15 cellular contexts compared by ENCODE assay signal in the genomic region with DNA sequence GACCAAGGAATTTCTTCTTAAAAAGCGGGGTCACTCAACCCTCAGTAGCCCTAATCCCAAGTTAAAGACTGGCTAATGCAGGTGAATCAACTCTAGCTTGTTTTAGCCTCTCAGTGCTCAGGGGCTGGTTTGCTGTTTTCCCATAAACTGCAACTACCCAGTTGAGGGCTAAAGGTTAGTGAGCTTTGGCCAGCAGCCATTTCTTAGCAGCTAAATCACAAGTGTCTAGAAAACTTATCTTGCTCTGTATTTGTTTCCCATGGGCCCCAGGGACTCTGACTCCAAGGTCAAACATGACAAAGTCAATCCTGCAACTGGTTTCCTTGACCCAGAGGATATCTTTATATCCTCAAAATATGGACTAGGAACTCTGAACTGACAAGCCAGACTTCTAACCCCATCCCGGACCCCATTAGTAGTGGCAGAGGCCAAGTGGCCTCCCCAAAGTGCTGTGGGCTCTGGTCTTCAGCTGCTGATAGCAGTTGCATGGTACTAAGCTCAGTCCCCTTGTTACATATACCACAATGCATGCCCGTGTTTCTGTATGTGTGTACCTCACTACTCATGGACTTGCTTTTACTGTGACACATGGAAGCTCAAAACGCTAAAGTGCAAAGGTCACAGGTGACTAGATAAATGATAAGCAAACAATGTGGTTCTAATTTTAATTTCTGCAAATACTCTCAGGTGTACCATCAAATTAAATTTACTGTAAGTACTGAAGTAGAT.
DNase-seq lines count a peak whose midpoint lies in the region; ATAC-seq, FAIRE-seq and TF ChIP-seq lines count a peak whose summit lies in the region.
"Had no signal": no experiment of that assay in that cellular context is flagged by ENCODE, and none has a peak within 500 bp of the region (broad histone marks: within the 10 kb centered on the region; RNA-seq: fewer than 3 reads in every experiment).

No MANE protein-coding gene starts in this region.

- TF ChIP-seq RAD21 in HepG2 (CRISPR knock-in tag; IDR thresholded peaks at IDR 0.05), result no peak

- FAIRE-seq in HepG2 (lab: Jason Lieb, UNC) (no peak), small intestine (lab: Jason Lieb, UNC) (no peak)

- no peaks in the 10 kb centered on the region for H3K79me2 ChIP-seq in HepG2 (ENCODE audit: insufficient read depth, low read length)

- H3K27ac ChIP-seq in HepG2 (ENCODE audit: extremely low read length, insufficient read depth, low read length), result no peak overlapping the region
- peak overlapping the region in 1 of 2 donors; percentile 22 for H3K27ac ChIP-seq in small intestine (ENCODE audit: low read depth in 1 of 2, low read length in 1 of 2)
- H3K27ac ChIP-seq in CD4-positive, alpha-beta T cell (ENCODE audit: low read depth, low read length), result no peak overlapping the region
- H3K27ac ChIP-seq: suprapubic skin had no signal

- CTCF ChIA-PET in HepG2 (lab: Yijun Ruan, JAX; ENCODE audit: low intra/inter-chr PET ratio, low total read pairs), result no interaction called here
- CTCF ChIA-PET in activated CD4-positive, alpha-beta T cell treated with anti-CD3 and anti-CD28 coated beads for 36 hours (lab: Charles Lee), result interaction anchor here (0.6 kb wide), 1 partner anchor 18 kb away, joined by 3 read pairs; no protein-coding TSS in a partner anchor
- CTCF ChIA-PET in CD4-positive, alpha-beta T cell (lab: Charles Lee), result no interaction called here

- no peak overlapping the region for H2AFZ ChIP-seq in HepG2 (ENCODE audit: low read length)

- H3K9me3 ChIP-seq in HepG2 (ENCODE audit: low read length) (no peaks in the 10 kb centered on the region), small intestine (ENCODE audit: control insufficient read depth, low read depth) (no peaks in the 10 kb centered on the region)
- no peaks in the 10 kb centered on the region for H3K9me3 ChIP-seq in CD4-positive, alpha-beta T cell (ENCODE audit: control insufficient read depth, low read length)
- H3K9me3 ChIP-seq: suprapubic skin had no signal

- H3K4me3 Mint-ChIP-seq in activated CD4-positive, alpha-beta T cell treated with anti-CD3 and anti-CD28 coated beads for 36 hours, result no peak overlapping the region
- no peak overlapping the region for H3K4me3 Mint-ChIP-seq in CD4-positive, alpha-beta T cell

- H3K9ac ChIP-seq in HepG2 (ENCODE audit: insufficient read depth, low read depth, low read length), result no peak overlapping the region

- no peak overlapping the region for H3K27ac Mint-ChIP-seq in activated CD4-positive, alpha-beta T cell treated with anti-CD3 and anti-CD28 coated beads for 36 hours
- no peak overlapping the region for H3K27ac Mint-ChIP-seq in CD4-positive, alpha-beta T cell

- H3K36me3 Mint-ChIP-seq in activated CD4-positive, alpha-beta T cell treated with anti-CD3 and anti-CD28 coated beads for 36 hours (ENCODE audit: low read depth), result no peaks in the 10 kb centered on the region
- no peaks in the 10 kb centered on the region for H3K36me3 Mint-ChIP-seq in CD4-positive, alpha-beta T cell (ENCODE audit: low read depth)

- 0% methylated on average over 4 of the region's 4 CpGs for WGBS in HepG2 (ENCODE audit: low lambda C conversion rate)
- WGBS in small intestine, 3 donors, result 13 to 42% (median 32%) methylated on average over 4 of the region's 4 CpGs

- no TSS peak for BruUV-seq in HepG2 (replicated peaks; lab: Mats Ljungman, UMichigan)

- TF ChIP-seq EP300 in HepG2 (IDR thresholded peaks at IDR 0.05; ENCODE audit: low read depth in 2 of 2, low read length in 2 of 2), result no peak
- no peak for TF ChIP-seq EP300 in HepG2 (CRISPR knock-in tag; IDR thresholded peaks at IDR 0.05; ENCODE audit: borderline replicate concordance)

- peaks cover 2% of the 10 kb centered on the region for H3K9me3 Mint-ChIP-seq in activated CD4-positive, alpha-beta T cell treated with anti-CD3 and anti-CD28 coated beads for 36 hours (ENCODE audit: low read depth)
- no peaks in the 10 kb centered on the region for H3K9me3 Mint-ChIP-seq in CD4-positive, alpha-beta T cell

- TF ChIP-seq CTCF in LNCaP clone FGC (IDR thresholded peaks at IDR 0.05; ENCODE audit: control insufficient read depth, extremely low read depth, insufficient read depth) (no peak), fibroblast of pulmonary artery (IDR thresholded peaks at IDR 0.05; ENCODE audit: low read length, missing control alignments) (no peak), HepG2 (CRISPR knock-in tag; IDR thresholded peaks at IDR 0.05) (no peak)
- TF ChIP-seq CTCF in CD4-positive, alpha-beta T cell (IDR thresholded peaks at IDR 0.05), result no peak

- POLR2A ChIA-PET in HepG2 (lab: Yijun Ruan, JAX), result no interaction called here
- POLR2A ChIA-PET in activated CD4-positive, alpha-beta T cell treated with anti-CD3 and anti-CD28 coated beads for 36 hours (lab: Charles Lee), result no interaction called here
- POLR2A ChIA-PET in CD4-positive, alpha-beta T cell (lab: Charles Lee), result no interaction called here

- peak; percentile 48 for ATAC-seq in HepG2
- ATAC-seq in activated CD4-positive, alpha-beta T cell treated with anti-CD3 and anti-CD28 coated beads for 36 hours, result no peak
- no peak for ATAC-seq in CD4-positive, alpha-beta T cell (ENCODE audit: poor library complexity)
- ATAC-seq: activated CD4-positive, CD25-positive, alpha-beta regulatory T cell treated with anti-CD3 and anti-CD28 coated beads, Interleukin-2, amount 50 U/mL, for 24 hours had no signal

- no peaks in the 10 kb centered on the region for H3K4me1 Mint-ChIP-seq in activated CD4-positive, alpha-beta T cell treated with anti-CD3 and anti-CD28 coated beads for 36 hours
- H3K4me1 Mint-ChIP-seq in CD4-positive, alpha-beta T cell (ENCODE audit: low read depth), result no peaks in the 10 kb centered on the region

- in situ Hi-C loops in HepG2 (cut with HindIII; ENCODE audit: extremely low pct_ligation_motif_present, low pct_unique_long_range_greater_than_20kb), result no loop called here

- peak overlapping the region; percentile 13; the same call in 1 of the 2 replicates for H3K4me2 ChIP-seq in HepG2 (ENCODE audit: low read depth, low read length)

- TF ChIP-seq POLR2A in HepG2 (IDR thresholded peaks at IDR 0.05; ENCODE audit: insufficient read depth in 1 of 2, low read depth in 2 of 2, low read length in 2 of 2), result no peak

- no peaks in the 10 kb centered on the region for H4K20me1 ChIP-seq in HepG2 (ENCODE audit: insufficient read depth, low read length)

- H3K4me1 ChIP-seq in HepG2 (ENCODE audit: insufficient read depth, low read length) (peaks cover 11% of the 10 kb centered on the region), small intestine (ENCODE audit: control insufficient read depth in 2 of 2, insufficient read depth in 1 of 2, low read depth in 1 of 2, low read length in 1 of 2) (peaks cover 0 to 2% of the 10 kb centered on the region in 2 donors)

- no peak overlapping the region for H3K4me3 ChIP-seq in LNCaP clone FGC (ENCODE audit: low read depth, low read length)
- no peak overlapping the region for H3K4me3 ChIP-seq in fibroblast of pulmonary artery (replicated peaks; ENCODE audit: low read depth, low read length)
- H3K4me3 ChIP-seq in HepG2 (replicated peaks in 1 of 3; ENCODE audit: insufficient read depth in 1 of 3, low read depth in 2 of 3, low read length in 3 of 3), result no peak overlapping the region
- H3K4me3 ChIP-seq in small intestine (ENCODE audit: low read depth in 1 of 2, low read length in 2 of 2), result no peak overlapping the region
- H3K4me3 ChIP-seq: suprapubic skin had no signal

- H3K27me3 Mint-ChIP-seq in activated CD4-positive, alpha-beta T cell treated with anti-CD3 and anti-CD28 coated beads for 36 hours, result no peaks in the 10 kb centered on the region
- H3K27me3 Mint-ChIP-seq in CD4-positive, alpha-beta T cell, result no peaks in the 10 kb centered on the region

- intact Hi-C loops in HepG2 (cut with micrococcal nuclease; ENCODE audit: unreplicated experiment), result no loop called here
- intact Hi-C loops in activated CD4-positive, alpha-beta T cell treated with anti-CD3 and anti-CD28 coated beads for 36 hours (cut with DNase I, micrococcal nuclease), result no loop called here
- intact Hi-C loops in CD4-positive, alpha-beta T cell (cut with DNase I, micrococcal nuclease), result no loop called here

- H3K27me3 ChIP-seq in HepG2 (ENCODE audit: control insufficient read depth in 1 of 2, insufficient read depth in 2 of 2, low read length in 2 of 2), result no peaks in the 10 kb centered on the region
- H3K27me3 ChIP-seq in small intestine (ENCODE audit: control insufficient read depth in 2 of 2, insufficient read depth in 2 of 2, low read length in 2 of 2), result no peaks in the 10 kb centered on the region
- H3K27me3 ChIP-seq in CD4-positive, alpha-beta T cell (ENCODE audit: control insufficient read depth, insufficient read depth, low read length), result no peaks in the 10 kb centered on the region
- H3K27me3 ChIP-seq: suprapubic skin had no signal

- H3K36me3 ChIP-seq in HepG2 (replicated peaks in 1 of 2; ENCODE audit: control insufficient read depth in 1 of 2, insufficient read depth in 2 of 2, low read length in 2 of 2) (no peaks in the 10 kb centered on the region), small intestine (ENCODE audit: control insufficient read depth in 2 of 2, insufficient read depth in 2 of 2, low read length in 2 of 2) (no peaks in the 10 kb centered on the region)
- H3K36me3 ChIP-seq: suprapubic skin had no signal

- DNase-seq in LNCaP clone FGC (ENCODE audit: low read depth) (peak; percentile 26), fibroblast of pulmonary artery (ENCODE audit: low read depth) (peak; percentile 40), HepG2 (ENCODE audit: low spot score) (no peak), small intestine (peak; percentile 91), mesenteric fat pad (ENCODE audit: low spot score) (no peak), dedifferentiated amniotic fluid mesenchymal stem cell (ENCODE audit: extremely low spot score) (no peak)
- DNase-seq in activated CD4-positive, alpha-beta T cell treated with anti-CD3 and anti-CD28 coated beads for 36 hours, result no peak
- no peak for DNase-seq in CD4-positive, alpha-beta T cell
- DNase-seq: effector memory CD4-positive, alpha-beta T cell; foreskin melanocyte; NCI-H2081 treated with DMSO at 0.1 percent for 48 hours; NCI-H748 treated with DMSO at 0.1 percent for 48 hours; stimulated activated CD4-positive, alpha-beta T cell treated with anti-CD3 and anti-CD28 coated beads, Interleukin-1b, Interleukin-23, amount 100 ng/mL, for 48 hours had no signal

Comparison
In these comparisons a context has a peak if more than half of its experiments do, and no peak if none do; other contexts are left out.
1. DNase-seq: peak in LNCaP clone FGC (single experiment), fibroblast of pulmonary artery (single experiment) and small intestine (single experiment); none in HepG2 (single experiment), mesenteric fat pad (single experiment), activated CD4-positive, alpha-beta T cell treated with anti-CD3 and anti-CD28 coated beads for 36 hours (single experiment), CD4-positive, alpha-beta T cell (0 of 10) and dedifferentiated amniotic fluid mesenchymal stem cell (single experiment).